In the genomic region with DNA sequence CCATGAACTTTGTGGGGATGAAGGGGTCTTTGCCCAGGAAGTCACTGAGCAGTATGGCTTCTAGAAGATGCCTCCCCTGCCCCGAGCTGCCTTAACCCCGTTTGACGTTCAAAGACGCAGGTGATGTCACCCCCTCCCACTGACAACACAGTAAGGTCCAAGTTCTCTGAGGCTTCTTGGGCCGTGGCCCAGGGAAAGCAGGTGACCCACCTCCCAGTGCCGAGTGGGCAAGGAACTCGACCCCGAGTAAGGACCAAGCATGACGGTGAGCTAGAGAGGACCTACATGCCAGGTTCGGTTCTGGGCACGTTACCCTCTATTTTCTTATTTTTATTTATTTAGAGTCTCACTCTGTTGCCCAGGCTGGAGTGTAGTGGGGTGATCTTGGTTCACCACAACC, we compare ENCODE assay signal across 19 cellular contexts.
"Had no signal": no experiment of that assay in that cellular context is flagged by ENCODE, and none has a peak within 500 bp of the region (broad histone marks: within the 10 kb centered on the region; RNA-seq: fewer than 3 reads in every experiment).

No MANE protein-coding gene starts in this region.

- H3K9me3 ChIP-seq: esophagus muscularis mucosa, gastroesophageal sphincter, heart left ventricle, left lung, lower lobe of right lung, mucosa of descending colon had no signal

- H3K27ac ChIP-seq: coronary artery, dorsolateral prefrontal cortex, esophagus muscularis mucosa, foreskin keratinocyte, gastroesophageal sphincter, heart left ventricle, hepatocyte, left lung, lower lobe of right lung had no signal

- H3K4me2 ChIP-seq: hepatocyte had no signal

- H3K36me3 ChIP-seq: esophagus muscularis mucosa, gastroesophageal sphincter, left lung, lower lobe of right lung had no signal

- H3K27me3 ChIP-seq: dorsolateral prefrontal cortex, esophagus muscularis mucosa, foreskin keratinocyte, gastroesophageal sphincter, heart left ventricle, hepatocyte, left lung had no signal

- ATAC-seq: foreskin keratinocyte, gastroesophageal sphincter, heart left ventricle, left cardiac atrium, left lung, left ventricle myocardium superior, lower lobe of right lung, mucosa of descending colon had no signal

- DNase-seq: dermis blood vessel endothelial cell; dorsolateral prefrontal cortex; effector CD4-positive, alpha-beta T cell; effector memory CD4-positive, alpha-beta T cell; foreskin keratinocyte; heart left ventricle; hypothalamus; immature natural killer cell; left cardiac atrium; left lung; left ventricle myocardium superior; lower lobe of right lung; mesendoderm; mucosa of descending colon; naive B cell had no signal

- H3K4me3 ChIP-seq: coronary artery, dorsolateral prefrontal cortex, esophagus muscularis mucosa, gastroesophageal sphincter, heart left ventricle, hepatocyte, left lung, lower lobe of right lung, mucosa of descending colon had no signal

- H3K4me1 ChIP-seq: foreskin keratinocyte, heart left ventricle, left lung, lower lobe of right lung had no signal
